In the genomic region with DNA sequence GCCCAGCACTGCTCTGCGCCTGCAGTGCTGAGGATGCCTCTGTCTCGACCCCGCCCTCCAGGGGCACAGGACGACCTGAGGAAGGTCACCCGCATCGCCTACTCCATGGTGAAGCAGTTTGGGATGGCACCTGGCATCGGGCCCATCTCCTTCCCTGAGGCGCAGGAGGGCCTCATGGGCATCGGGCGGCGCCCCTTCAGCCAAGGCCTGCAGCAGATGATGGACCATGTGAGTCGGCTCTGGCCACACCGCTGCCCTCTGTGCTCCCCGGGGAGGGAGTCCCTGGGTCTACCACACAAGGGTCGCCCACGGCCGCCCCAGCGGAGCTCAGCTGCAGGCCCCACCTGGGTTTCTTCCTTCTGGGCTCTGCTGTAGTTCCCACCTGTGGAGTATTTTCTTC, we compare ENCODE assay signal across 11 cellular contexts. TPM values are rescaled to one million over a fixed set of nuclear protein-coding genes. Genes with fewer than 3 reads are reported as not detected.
"Had no signal": no experiment of that assay in that cellular context is flagged by ENCODE, and none has a peak within 500 bp of the region (broad histone marks: within the 10 kb centered on the region; RNA-seq: fewer than 3 reads in every experiment).

No MANE protein-coding gene starts in this region.

- H3K4me1 ChIP-seq: HAP-1 had no signal

- FAIRE-seq: H1, H54 had no signal

- ATAC-seq: GM23338, HCT116 had no signal

- H3K9ac ChIP-seq: KMS-11 had no signal

- DNase-seq: HFFc6, IMR-90, KBM-7 had no signal

- H3K4me3 ChIP-seq: GM23338, HAP-1 had no signal

- H3K9me3 ChIP-seq: HAP-1 had no signal

- H3K27ac ChIP-seq: HL-60, KMS-11 had no signal

- H2AFZ ChIP-seq: GM23338 had no signal

- H3K4me2 ChIP-seq: GM23338, KMS-11 had no signal

RNA-seq across cellular contexts. Expression of gene DPEP1, which starts 59.7 kb away (rescaled TPM):
- total RNA-seq: HFFc6, HT1080, IMR-90 had no signal
- polyA plus RNA-seq: IMR-90 had no signal
